21 cellular contexts compared by ENCODE assay signal in the genomic region with DNA sequence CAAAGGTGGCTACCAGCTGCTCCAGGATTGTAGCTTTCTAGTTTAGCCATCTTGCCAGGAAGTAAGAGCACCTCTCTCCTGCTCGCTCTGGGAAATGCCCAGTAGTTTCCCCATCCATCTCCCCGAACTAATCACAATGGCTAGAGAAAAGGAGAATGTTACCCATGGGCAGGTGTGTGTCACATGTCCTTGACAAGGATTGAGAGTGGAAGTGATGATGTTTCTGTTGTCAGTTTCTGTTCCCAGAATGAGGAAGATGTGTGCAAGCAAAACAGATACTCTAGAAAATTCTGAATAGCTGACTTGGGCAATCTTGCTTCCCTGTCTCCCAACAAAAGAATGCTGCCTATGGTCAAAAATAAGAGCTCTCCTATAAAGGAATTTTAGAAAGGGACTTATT.
DNase-seq lines count a peak whose midpoint lies in the region; ATAC-seq lines count a peak whose summit lies in the region.
"Had no signal": no experiment of that assay in that cellular context is flagged by ENCODE, and none has a peak within 500 bp of the region (broad histone marks: within the 10 kb centered on the region; RNA-seq: fewer than 3 reads in every experiment).

No MANE protein-coding gene starts in this region.

- DNase-seq in MV-4-11 (lab: John Stamatoyannopoulos, UW), result peak; percentile 57
- DNase-seq in naive B cell, result peak; percentile 23
- no peak for DNase-seq in GM19238 (ENCODE audit: insufficient read length, low spot score)
- no peak for DNase-seq in activated gamma-delta T cell (lab: John Stamatoyannopoulos, UW)
- no peak for DNase-seq in NCI-H2196 (lab: John Stamatoyannopoulos, UW; ENCODE audit: unreplicated experiment)
- DNase-seq in NCI-H1048 (lab: John Stamatoyannopoulos, UW), result no peak
- DNase-seq: activated naive CD4-positive, alpha-beta T cell treated with anti-CD3 and anti-CD28 coated beads, Interleukin-2, amount 10 ng/mL, durations not matched to agents 7 days and 5 days; activated T-cell treated with anti-CD3 and anti-CD28 coated beads, Interleukin-2, amount 50 U/mL, for 4 hours; CD4-positive, alpha-beta memory T cell; mesendoderm; MG63; NCI-H146; NCI-H748 treated with DMSO at 0.1 percent for 48 hours; PC-9; retina; SIG-M5; stimulated activated CD4-positive, alpha-beta T cell treated with anti-CD3 and anti-CD28 coated beads, Interleukin-4, amount 100 ng/mL, for 24 hours; tibial artery had no signal

- no peak overlapping the region for H3K4me3 Mint-ChIP-seq in naive B cell
- H3K4me3 Mint-ChIP-seq: activated naive CD4-positive, alpha-beta T cell treated with anti-CD3 and anti-CD28 coated beads, Interleukin-2, amount 10 ng/mL, durations not matched to agents 7 days and 5 days; activated T-cell treated with anti-CD3 and anti-CD28 coated beads, Interleukin-2, amount 50 U/mL, for 4 hours; CD4-positive, alpha-beta memory T cell; stimulated activated naive CD8-positive, alpha-beta T cell treated with anti-CD3 and anti-CD28 coated beads, Interleukin-15, Interleukin-2, amounts not matched to agents 100 ng/mL and 50 ng/mL, for 24 hours had no signal

- peaks cover 8 to 19% of the 10 kb centered on the region in 2 donors for H3K36me3 Mint-ChIP-seq in naive B cell
- H3K36me3 Mint-ChIP-seq: activated naive CD4-positive, alpha-beta T cell treated with anti-CD3 and anti-CD28 coated beads, Interleukin-2, amount 10 ng/mL, durations not matched to agents 7 days and 5 days; CD4-positive, alpha-beta memory T cell had no signal

- H3K9me3 Mint-ChIP-seq in naive B cell, result peaks cover 7 to 25% (median 15%) of the 10 kb centered on the region in 7 donors
- H3K9me3 Mint-ChIP-seq: activated naive CD4-positive, alpha-beta T cell treated with anti-CD3 and anti-CD28 coated beads, Interleukin-2, amount 10 ng/mL, durations not matched to agents 7 days and 5 days had no signal

- peak overlapping the region in 5 of 6 donors; percentile 5 to 90 (median 49) for H3K27ac Mint-ChIP-seq in naive B cell
- H3K27ac Mint-ChIP-seq: activated naive CD4-positive, alpha-beta T cell treated with anti-CD3 and anti-CD28 coated beads, Interleukin-2, amount 10 ng/mL, durations not matched to agents 7 days and 5 days; CD4-positive, alpha-beta memory T cell; stimulated activated naive CD8-positive, alpha-beta T cell treated with anti-CD3 and anti-CD28 coated beads, Interleukin-15, Interleukin-2, amounts not matched to agents 100 ng/mL and 50 ng/mL, for 24 hours had no signal

- H3K27me3 Mint-ChIP-seq in naive B cell, result no peaks in the 10 kb centered on the region
- H3K27me3 Mint-ChIP-seq: activated naive CD4-positive, alpha-beta T cell treated with anti-CD3 and anti-CD28 coated beads, Interleukin-2, amount 10 ng/mL, durations not matched to agents 7 days and 5 days; stimulated activated naive CD8-positive, alpha-beta T cell treated with anti-CD3 and anti-CD28 coated beads, Interleukin-15, Interleukin-2, amounts not matched to agents 100 ng/mL and 50 ng/mL, for 24 hours had no signal

- ATAC-seq in GM18502 (IDR thresholded peaks at IDR 0.05; ENCODE audit: poor library complexity, unreplicated experiment) (peak; percentile 64), GM21737 (IDR thresholded peaks at IDR 0.05; ENCODE audit: unreplicated experiment) (peak; percentile 59), naive B cell (ENCODE audit: low read depth in 2 of 2) (peak; percentile 95 to 97)
- ATAC-seq: activated T-cell treated with anti-CD3 and anti-CD28 coated beads, Interleukin-2, amount 50 U/mL, for 4 hours had no signal

- peaks cover 8 to 13% (median 12%) of the 10 kb centered on the region in 3 donors for H3K4me1 Mint-ChIP-seq in naive B cell
- H3K4me1 Mint-ChIP-seq: activated naive CD4-positive, alpha-beta T cell treated with anti-CD3 and anti-CD28 coated beads, Interleukin-2, amount 10 ng/mL, durations not matched to agents 7 days and 5 days; CD4-positive, alpha-beta memory T cell had no signal

Comparison
In these comparisons a context has a peak if more than half of its experiments do, and no peak if none do; other contexts are left out.
1. DNase-seq: peak in MV-4-11 (single experiment) and naive B cell (single experiment); none in GM19238 (single experiment), activated gamma-delta T cell (single experiment), NCI-H2196 (single experiment) and NCI-H1048 (single experiment).
2. Peak in every context shown above with its lines, with median percentiles within 50 percentile points of each other: ATAC-seq.